Comparison of ENCODE assay signal across 27 cellular contexts in genomic region chr2:2775018-2775417, GRCh38.
"Had no signal": no experiment of that assay in that cellular context is flagged by ENCODE, and none has a peak within 500 bp of the region (broad histone marks: within the 10 kb centered on the region; RNA-seq: fewer than 3 reads in every experiment).

No MANE protein-coding gene starts in this region.

- DNase-seq: activated CD4-positive, alpha-beta T cell treated with anti-CD3 and anti-CD28 coated beads for 36 hours; activated CD4-positive, alpha-beta T cell treated with anti-CD3 and anti-CD28 coated beads, Interleukin-2, amount 50 U/mL, for 4 hours; activated CD8-positive, alpha-beta memory T cell treated with anti-CD3 and anti-CD28 coated beads for 24 hours; activated CD8-positive, alpha-beta memory T cell treated with anti-CD3 and anti-CD28 coated beads, Interleukin-2, amount 50 U/mL, for 4 hours; activated T-cell treated with anti-CD3 and anti-CD28 coated beads, Interleukin-2, amount 50 U/mL, for 24 hours; foreskin melanocyte; glutamatergic neuron; immature natural killer cell; kidney glomerular epithelial cell; left lung; naive thymus-derived CD4-positive, alpha-beta T cell; occipital lobe; small intestine; stimulated activated CD4-positive, alpha-beta T cell treated with anti-CD3 and anti-CD28 coated beads, Interleukin-2, amount 100 ng/mL, for 24 hours; T-helper 9 cell; trophoblast cell; uterus had no signal

- ATAC-seq: activated CD4-positive, alpha-beta T cell treated with anti-CD3 and anti-CD28 coated beads for 36 hours; activated T-helper 17 cell treated with anti-CD3 and anti-CD28 coated beads, Interleukin-2, amount 50 U/mL, for 72 hours; left lung; naive thymus-derived CD4-positive, alpha-beta T cell; sciatic nerve; stimulated activated memory B cell treated with anti-CD40 and anti-IgM and Interleukin-4, amounts not matched to agents 10 μg/mL and 1 μg/mL and 100 μg/mL, for 72 hours; WTC11 had no signal

- H3K36me3 ChIP-seq: left lung, uterus had no signal

- H3K9me3 ChIP-seq: left lung, uterus had no signal

- H3K27me3 ChIP-seq: hepatocyte, left lung, uterus had no signal

- H3K27ac ChIP-seq: coronary artery, hepatocyte, left lung, uterus had no signal

- H3K4me3 Mint-ChIP-seq: activated CD4-positive, alpha-beta T cell treated with anti-CD3 and anti-CD28 coated beads for 36 hours; activated naive CD8-positive, alpha-beta T cell; activated T-cell treated with anti-CD3 and anti-CD28 coated beads, Interleukin-2, amount 50 U/mL, for 24 hours; activated T-helper 17 cell treated with anti-CD3 and anti-CD28 coated beads, Interleukin-2, amount 50 U/mL, for 72 hours; immature natural killer cell; naive thymus-derived CD4-positive, alpha-beta T cell; neural crest cell; stimulated activated memory B cell treated with anti-CD40 and anti-IgM and Interleukin-4, amounts not matched to agents 10 μg/mL and 1 μg/mL and 100 μg/mL, for 72 hours; WTC11 had no signal

- H3K4me3 ChIP-seq: coronary artery, hepatocyte, left lung, lung, uterus had no signal

- H3K27me3 Mint-ChIP-seq: activated CD4-positive, alpha-beta T cell treated with anti-CD3 and anti-CD28 coated beads for 36 hours; activated naive CD8-positive, alpha-beta T cell; activated T-cell treated with anti-CD3 and anti-CD28 coated beads, Interleukin-2, amount 50 U/mL, for 24 hours; naive thymus-derived CD4-positive, alpha-beta T cell had no signal

- H3K4me1 ChIP-seq: left lung, uterus had no signal

- FAIRE-seq: astrocyte, small intestine had no signal

- H3K27ac Mint-ChIP-seq: activated CD4-positive, alpha-beta T cell treated with anti-CD3 and anti-CD28 coated beads for 36 hours; activated naive CD8-positive, alpha-beta T cell; activated T-cell treated with anti-CD3 and anti-CD28 coated beads, Interleukin-2, amount 50 U/mL, for 24 hours; activated T-helper 17 cell treated with anti-CD3 and anti-CD28 coated beads, Interleukin-2, amount 50 U/mL, for 72 hours; immature natural killer cell; naive thymus-derived CD4-positive, alpha-beta T cell; stimulated activated memory B cell treated with anti-CD40 and anti-IgM and Interleukin-4, amounts not matched to agents 10 μg/mL and 1 μg/mL and 100 μg/mL, for 72 hours; WTC11 had no signal

- H3K4me1 Mint-ChIP-seq: activated CD4-positive, alpha-beta T cell treated with anti-CD3 and anti-CD28 coated beads for 36 hours; activated T-helper 17 cell treated with anti-CD3 and anti-CD28 coated beads, Interleukin-2, amount 50 U/mL, for 72 hours; immature natural killer cell; naive thymus-derived CD4-positive, alpha-beta T cell; neural crest cell; stimulated activated memory B cell treated with anti-CD40 and anti-IgM and Interleukin-4, amounts not matched to agents 10 μg/mL and 1 μg/mL and 100 μg/mL, for 72 hours had no signal
